In genomic region chr17:16975744-16976625, GRCh38 we compare ENCODE assay signal across 13 cellular contexts. TPM values are rescaled to one million over a fixed set of nuclear protein-coding genes. Genes with fewer than 3 reads are reported as not detected.
DNase-seq lines count a peak whose midpoint lies in the region; ATAC-seq, FAIRE-seq and TF ChIP-seq lines count a peak whose summit lies in the region.
"Had no signal": no experiment of that assay in that cellular context is flagged by ENCODE, and none has a peak within 500 bp of the region (broad histone marks: within the 10 kb centered on the region; RNA-seq: fewer than 3 reads in every experiment).

No MANE protein-coding gene starts in this region.

- DNase-seq in GM12864 (ENCODE audit: low read depth): peak; percentile 77
- DNase-seq in MM.1S: peak; percentile 59
- DNase-seq in esophagus muscularis mucosa (ENCODE audit: extremely low spot score): peak; percentile 55
- no peak for DNase-seq in NCI-H1417 (lab: John Stamatoyannopoulos, UW)
- no peak for DNase-seq in tibial artery
- no peak for DNase-seq in urothelium cell line (ENCODE audit: low spot score)
- DNase-seq: activated T-cell treated with anti-CD3 and anti-CD28 coated beads, Interleukin-2, amount 50 U/mL, for 4 hours; NCI-H526 treated with DMSO at 0.1 percent for 48 hours had no signal

- H3K36me3 ChIP-seq in MM.1S (replicated peaks; ENCODE audit: insufficient read depth, low read length): no peaks in the 10 kb centered on the region
- H3K36me3 ChIP-seq in esophagus muscularis mucosa: no peaks in the 10 kb centered on the region
- H3K36me3 ChIP-seq in tibial artery: no peaks in the 10 kb centered on the region
- H3K36me3 ChIP-seq: tibial nerve had no signal

- no peak for TF ChIP-seq EP300 in esophagus muscularis mucosa (IDR thresholded peaks at IDR 0.05)

- peak overlapping the region; percentile 59 for H3K4me2 ChIP-seq in MM.1S (ENCODE audit: low read depth, low read length)

- TF ChIP-seq CTCF in GM12864 (IDR thresholded peaks at IDR 0.05; ENCODE audit: low read depth, low read length, missing control alignments) (no peak), MM.1S (IDR thresholded peaks at IDR 0.05; ENCODE audit: low read length) (no peak), esophagus muscularis mucosa (IDR thresholded peaks at IDR 0.05) (no peak), tibial artery (IDR thresholded peaks at IDR 0.05) (no peak)

- 93% methylated on average over 10 of the region's 10 CpGs for WGBS in esophagus muscularis mucosa

- no peaks in the 10 kb centered on the region for H4K20me1 ChIP-seq in MM.1S (ENCODE audit: insufficient read depth, low read length)

- peak; percentile 59 for TF ChIP-seq POLR2A in GM18951 (IDR thresholded peaks at IDR 0.05; ENCODE audit: extremely low read depth, insufficient read depth, insufficient read length)
- TF ChIP-seq POLR2A in esophagus muscularis mucosa (IDR thresholded peaks at IDR 0.05; ENCODE audit: low read depth): no peak

- peaks cover 29% of the 10 kb centered on the region for H3K79me2 ChIP-seq in MM.1S (ENCODE audit: low read length)

- H3K27ac ChIP-seq in MM.1S (ENCODE audit: low read length): peak overlapping the region; percentile 100
- no peak overlapping the region for H3K27ac ChIP-seq in esophagus muscularis mucosa (replicated peaks in 1 of 4)
- H3K27ac ChIP-seq in tibial artery: no peak overlapping the region

- H3K9me2 ChIP-seq in MM.1S (replicated peaks; ENCODE audit: insufficient read depth, low read length): no peaks in the 10 kb centered on the region

- peaks cover 65% of the 10 kb centered on the region for H3F3A ChIP-seq in MM.1S (ENCODE audit: insufficient read depth, low read length)

- H3K4me1 ChIP-seq in MM.1S (ENCODE audit: low read length) (peaks cover 72% of the 10 kb centered on the region), esophagus muscularis mucosa (no peaks in the 10 kb centered on the region), tibial artery (no peaks in the 10 kb centered on the region)
- H3K4me1 ChIP-seq: tibial nerve had no signal

- no peaks in the 10 kb centered on the region for H3K27me3 ChIP-seq in MM.1S (replicated peaks; ENCODE audit: insufficient read depth, low read length)
- peaks cover 0 to 11% (median 0%) of the 10 kb centered on the region in 4 donors for H3K27me3 ChIP-seq in esophagus muscularis mucosa
- H3K27me3 ChIP-seq in tibial artery: peaks cover 0 to 16% of the 10 kb centered on the region in 2 donors

- intact Hi-C loops in esophagus muscularis mucosa (cut with DNase I) (no loop called here), tibial artery (cut with DNase I; ENCODE audit: low total_unique reads) (no loop called here)

- in situ Hi-C loops in GM18951 (cut with MboI; ENCODE audit: low sequenced_read_pairs, unreplicated experiment): no loop called here

- 0 out of 2 replicates have a peak overlapping the region, but pooled peaks have one; percentile 31 for H2AFZ ChIP-seq in MM.1S (ENCODE audit: low read length)

- peak overlapping the region; percentile 28 for H3K4me3 ChIP-seq in GM12864 (ENCODE audit: low read depth, low read length)
- H3K4me3 ChIP-seq in MM.1S (ENCODE audit: low read length): peak overlapping the region; percentile 27; the same call in 1 of the 2 replicates
- H3K4me3 ChIP-seq in esophagus muscularis mucosa: no peak overlapping the region
- H3K4me3 ChIP-seq in tibial artery: no peak overlapping the region
- H3K4me3 ChIP-seq: tibial nerve had no signal

- ATAC-seq in esophagus mucosa: no peak
- ATAC-seq: activated T-cell treated with anti-CD3 and anti-CD28 coated beads, Interleukin-2, amount 50 U/mL, for 4 hours; Right ventricle myocardium inferior had no signal

- H3K9ac ChIP-seq in MM.1S (ENCODE audit: low read length): peak overlapping the region; percentile 77

- H3K9me3 ChIP-seq in MM.1S (replicated peaks; ENCODE audit: insufficient read depth, low read length) (no peaks in the 10 kb centered on the region), esophagus muscularis mucosa (no peaks in the 10 kb centered on the region), tibial artery (no peaks in the 10 kb centered on the region)
- H3K9me3 ChIP-seq: tibial nerve had no signal

- FAIRE-seq in urothelium cell line (lab: Jason Lieb, UNC): no peak
- FAIRE-seq: TTC549 had no signal

RNA-seq across cellular contexts. Expression of gene TNFRSF13B, which starts 4.1 kb away (rescaled TPM):
- total RNA-seq in esophagus muscularis mucosa: under 1 TPM in 1 of 4 donors, not detected in 3; 0.66 TPM
- 0.28 TPM for total RNA-seq in esophagus mucosa
- total RNA-seq: Right ventricle myocardium inferior, tibial nerve had no signal

Comparison
In these comparisons a context has a peak if more than half of its experiments do, and no peak if none do; other contexts are left out.
1. DNase-seq: peak in GM12864 (single experiment), MM.1S (single experiment) and esophagus muscularis mucosa (single experiment); none in NCI-H1417 (0 of 3), tibial artery (0 of 2) and urothelium cell line (single experiment).
2. H3K4me3 ChIP-seq: peak in GM12864 (single experiment) and MM.1S (single experiment); none in esophagus muscularis mucosa (0 of 4) and tibial artery (0 of 2).